In the genomic region with DNA sequence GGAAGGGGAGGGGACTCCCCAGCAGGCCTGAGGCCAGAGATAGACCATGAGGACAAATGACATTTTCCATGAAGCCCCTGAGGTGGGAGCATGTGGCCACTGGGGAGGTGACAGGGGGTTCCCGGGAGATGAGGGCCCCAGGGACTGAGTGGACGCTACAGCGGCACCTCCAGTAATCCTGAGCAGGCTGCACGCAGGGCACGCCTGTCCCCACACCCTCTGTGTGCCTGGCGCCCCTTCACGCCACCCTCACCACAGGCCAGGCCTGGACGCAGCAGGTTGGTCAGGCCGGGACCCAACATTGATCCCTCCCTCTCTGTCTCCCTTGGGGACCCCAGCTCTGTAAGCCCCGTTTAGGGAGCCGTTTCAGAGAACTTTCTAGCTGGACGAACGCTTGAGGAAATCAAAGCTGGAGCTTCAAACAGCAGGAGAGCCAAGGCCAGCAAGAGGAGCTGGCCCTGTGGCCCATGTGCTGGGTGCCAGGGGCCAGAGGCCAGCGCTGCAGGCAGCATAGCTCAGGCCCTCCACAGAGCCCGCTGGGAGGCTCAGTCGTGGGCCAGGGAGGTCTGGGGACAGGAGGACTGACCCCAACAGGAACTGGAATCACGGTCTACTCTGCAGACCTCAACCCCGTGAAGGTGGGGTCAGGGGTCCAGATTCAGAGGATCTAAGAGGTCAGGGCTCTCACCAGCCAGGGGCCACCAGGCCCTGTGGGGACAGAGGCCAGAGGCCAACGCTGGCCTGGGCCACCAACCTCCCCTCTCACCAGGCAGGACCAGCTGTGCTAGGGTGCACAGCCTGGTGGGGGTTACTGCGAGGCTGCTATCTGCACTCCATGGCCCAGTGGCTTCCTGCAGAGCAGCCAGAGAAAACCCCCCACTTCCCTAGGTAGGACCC, we compare ENCODE assay signal across 11 cellular contexts. TPM values are rescaled to one million over a fixed set of nuclear protein-coding genes. Genes with fewer than 3 reads are reported as not detected.
DNase-seq lines count a peak whose midpoint lies in the region; ATAC-seq and TF ChIP-seq lines count a peak whose summit lies in the region.
"Had no signal": no experiment of that assay in that cellular context is flagged by ENCODE, and none has a peak within 500 bp of the region (broad histone marks: within the 10 kb centered on the region; RNA-seq: fewer than 3 reads in every experiment).

No MANE protein-coding gene starts in this region.

- peaks cover 10 to 17% of the 10 kb centered on the region in 2 donors for H3K4me1 ChIP-seq in neuronal stem cell (ENCODE audit: control insufficient read depth in 2 of 2, insufficient read depth in 1 of 2, low read depth in 1 of 2, low read length in 2 of 2)
- H3K4me1 ChIP-seq in uterus: peaks cover 5 to 14% of the 10 kb centered on the region in 2 donors

- H3K4me3 Mint-ChIP-seq in activated naive CD4-positive, alpha-beta T cell treated with anti-CD3 and anti-CD28 coated beads, Interleukin-2, amount 10 ng/mL, durations not matched to agents 7 days and 5 days: no peak overlapping the region
- H3K4me3 Mint-ChIP-seq in activated naive CD8-positive, alpha-beta T cell treated with anti-CD3 and anti-CD28 coated beads, Interleukin-2, amount 50 U/mL, for 24 hours: no peak overlapping the region

- no peak for ATAC-seq in activated naive CD8-positive, alpha-beta T cell treated with anti-CD3 and anti-CD28 coated beads, Interleukin-2, amount 50 U/mL, for 24 hours

- H3K9me3 Mint-ChIP-seq in activated naive CD4-positive, alpha-beta T cell treated with anti-CD3 and anti-CD28 coated beads, Interleukin-2, amount 10 ng/mL, durations not matched to agents 7 days and 5 days: no peaks in the 10 kb centered on the region
- no peaks in the 10 kb centered on the region for H3K9me3 Mint-ChIP-seq in activated naive CD8-positive, alpha-beta T cell treated with anti-CD3 and anti-CD28 coated beads, Interleukin-2, amount 50 U/mL, for 24 hours

- no peak for TF ChIP-seq POLR2A in uterus (IDR thresholded peaks at IDR 0.05)
- no peak for TF ChIP-seq POLR2A in erythroblast (IDR thresholded peaks at IDR 0.05; ENCODE audit: low read length)

- peaks cover 57 to 75% of the 10 kb centered on the region in 2 donors for H3K36me3 ChIP-seq in neuronal stem cell (replicated peaks in 1 of 2; ENCODE audit: control insufficient read depth in 2 of 2, insufficient read depth in 2 of 2, low read length in 2 of 2)
- H3K36me3 ChIP-seq in uterus: no peaks in the 10 kb centered on the region

- no peaks in the 10 kb centered on the region for H3K27me3 Mint-ChIP-seq in activated naive CD4-positive, alpha-beta T cell treated with anti-CD3 and anti-CD28 coated beads, Interleukin-2, amount 10 ng/mL, durations not matched to agents 7 days and 5 days
- no peaks in the 10 kb centered on the region for H3K27me3 Mint-ChIP-seq in activated naive CD8-positive, alpha-beta T cell treated with anti-CD3 and anti-CD28 coated beads, Interleukin-2, amount 50 U/mL, for 24 hours
- H3K27me3 Mint-ChIP-seq: progenitor cell of endocrine pancreas had no signal

- peak overlapping the region; percentile 99 for H3K27ac Mint-ChIP-seq in activated naive CD4-positive, alpha-beta T cell treated with anti-CD3 and anti-CD28 coated beads, Interleukin-2, amount 10 ng/mL, durations not matched to agents 7 days and 5 days
- H3K27ac Mint-ChIP-seq in activated naive CD8-positive, alpha-beta T cell treated with anti-CD3 and anti-CD28 coated beads, Interleukin-2, amount 50 U/mL, for 24 hours: peak overlapping the region; percentile 59
- H3K27ac Mint-ChIP-seq: progenitor cell of endocrine pancreas had no signal

- H3K4me1 Mint-ChIP-seq in activated naive CD4-positive, alpha-beta T cell treated with anti-CD3 and anti-CD28 coated beads, Interleukin-2, amount 10 ng/mL, durations not matched to agents 7 days and 5 days: peaks cover 53% of the 10 kb centered on the region
- H3K4me1 Mint-ChIP-seq in activated naive CD8-positive, alpha-beta T cell treated with anti-CD3 and anti-CD28 coated beads, Interleukin-2, amount 50 U/mL, for 24 hours: peaks cover 42% of the 10 kb centered on the region

- H3K18ac ChIP-seq in neuronal stem cell (ENCODE audit: low read length): no peak overlapping the region

- H2AFZ ChIP-seq in neuronal stem cell (ENCODE audit: low read length): no peak overlapping the region

- no peak overlapping the region for H3K4ac ChIP-seq in neuronal stem cell (ENCODE audit: low read length)

- no peaks in the 10 kb centered on the region for H3K27me3 ChIP-seq in neuronal stem cell (ENCODE audit: control insufficient read depth in 3 of 3, insufficient read depth in 3 of 3, low read depth in 1 of 3, low read length in 3 of 3)
- H3K27me3 ChIP-seq in uterus: no peaks in the 10 kb centered on the region

- H3K27ac ChIP-seq in neuronal stem cell (replicated peaks; ENCODE audit: low read length) (no peak overlapping the region), uterus (peak overlapping the region; percentile 100)

- DNase-seq in activated naive CD4-positive, alpha-beta T cell treated with anti-CD3 and anti-CD28 coated beads, Interleukin-2, amount 10 ng/mL, durations not matched to agents 7 days and 5 days: no peak
- no peak for DNase-seq in activated naive CD4-positive, alpha-beta T cell treated with Interleukin-2 at 50 U/mL for 16 hours
- peak; percentile 7 for DNase-seq in activated naive CD8-positive, alpha-beta T cell treated with anti-CD3 and anti-CD28 coated beads, Interleukin-2, amount 50 U/mL, for 24 hours
- DNase-seq in neuronal stem cell (ENCODE audit: low spot score) (no peak), uterus (no peak), NCI-H748 treated with DMSO at 0.1 percent for 48 hours (lab: John Stamatoyannopoulos, UW) (no peak), erythroblast (lab: John Stamatoyannopoulos, UW) (no peak)
- no peak for DNase-seq in stimulated activated naive CD4-positive, alpha-beta T cell (lab: John Stamatoyannopoulos, UW)
- DNase-seq: MV-4-11 had no signal

- no peak overlapping the region for H2BK5ac ChIP-seq in neuronal stem cell (ENCODE audit: low read length)

- H2BK15ac ChIP-seq in neuronal stem cell (ENCODE audit: low read length): no peak overlapping the region

- intact Hi-C loops in uterus (cut with DNase I; ENCODE audit: low total_unique reads): no loop called here

- H2AK5ac ChIP-seq in neuronal stem cell (ENCODE audit: low read depth, low read length): no peak overlapping the region

- no peak overlapping the region for H4K8ac ChIP-seq in neuronal stem cell (ENCODE audit: low read depth, low read length)

- H2BK120ac ChIP-seq in neuronal stem cell (ENCODE audit: low read depth, low read length): no peak overlapping the region

- H3K79me1 ChIP-seq in neuronal stem cell (ENCODE audit: low read depth, low read length): peaks cover 16% of the 10 kb centered on the region

- no peak overlapping the region for H3K4me2 ChIP-seq in neuronal stem cell (ENCODE audit: insufficient read depth, low read length, poor library complexity, severe bottlenecking)

- no peak overlapping the region for H4K91ac ChIP-seq in neuronal stem cell (ENCODE audit: low read depth, low read length, poor library complexity)

- H2BK12ac ChIP-seq in neuronal stem cell (ENCODE audit: low read length): no peak overlapping the region

- H3K23ac ChIP-seq in neuronal stem cell (ENCODE audit: low read depth, low read length, poor library complexity): no peak overlapping the region

- no CpG with 5 or more reads among the region's 20 CpGs for WGBS in neuronal stem cell (ENCODE audit: extremely low coverage in 2 of 2, insufficient read length in 2 of 2, insufficient replicate concordance in 1 of 2), 2 donors

- H3K4me3 ChIP-seq in neuronal stem cell (ENCODE audit: low read length in 2 of 2): no peak overlapping the region
- no peak overlapping the region for H3K4me3 ChIP-seq in uterus

- peaks cover 50% of the 10 kb centered on the region for H3K36me3 Mint-ChIP-seq in activated naive CD4-positive, alpha-beta T cell treated with anti-CD3 and anti-CD28 coated beads, Interleukin-2, amount 10 ng/mL, durations not matched to agents 7 days and 5 days
- H3K36me3 Mint-ChIP-seq in activated naive CD8-positive, alpha-beta T cell treated with anti-CD3 and anti-CD28 coated beads, Interleukin-2, amount 50 U/mL, for 24 hours (ENCODE audit: low read depth): peaks cover 34% of the 10 kb centered on the region

- no peaks in the 10 kb centered on the region for H3K9me3 ChIP-seq in neuronal stem cell (replicated peaks in 1 of 2; ENCODE audit: control insufficient read depth in 2 of 2, insufficient read depth in 1 of 2, low read depth in 1 of 2, low read length in 2 of 2)
- no peaks in the 10 kb centered on the region for H3K9me3 ChIP-seq in uterus

- no peak for TF ChIP-seq CTCF in uterus (IDR thresholded peaks at IDR 0.05)

- peak overlapping the region; percentile 27 for H3K14ac ChIP-seq in neuronal stem cell (ENCODE audit: low read length)

- peak overlapping the region; percentile 54 for H3K9ac ChIP-seq in neuronal stem cell (ENCODE audit: low read depth, low read length, poor library complexity)

- CTCF ChIA-PET in activated naive CD4-positive, alpha-beta T cell treated with anti-CD3 and anti-CD28 coated beads, Interleukin-2, amount 10 ng/mL, durations not matched to agents 7 days and 5 days (lab: Charles Lee): interaction anchor here (1.4 kb wide), 1 partner anchor 29 kb away, joined by 4 read pairs; no protein-coding TSS in a partner anchor

RNA-seq across cellular contexts. Expression of a gene that starts 14.6 kb away (rescaled TPM):
- polyA plus RNA-seq in neuronal stem cell (2013, experiment 1 of 2): 355 TPM
- polyA plus RNA-seq in neuronal stem cell (2013, experiment 2 of 2): 349 TPM
- total RNA-seq in uterus: 100 to 1,000 TPM in 1 of 4 donors, 10 to 100 TPM in 2, 1 to 10 TPM in 1; 8.8 to 120 (median 64.2) TPM

RNA-seq across cellular contexts. Expression of a gene that starts 26.9 kb away (rescaled TPM):
- polyA plus RNA-seq in neuronal stem cell (2013, experiment 1 of 2): 126 TPM
- polyA plus RNA-seq in neuronal stem cell (2013, experiment 2 of 2): 119 TPM
- total RNA-seq in uterus: 100 to 1,000 TPM; 152 to 386 (median 290) TPM

RNA-seq across cellular contexts. Expression of a gene that starts 32.1 kb away (rescaled TPM):
- 10.5 TPM for polyA plus RNA-seq in neuronal stem cell (2013, experiment 1 of 2)
- polyA plus RNA-seq in neuronal stem cell (2013, experiment 2 of 2): 10.8 TPM
- 10 to 100 TPM; 21.2 to 67.9 (median 38.1) TPM for total RNA-seq in uterus

RNA-seq across cellular contexts. Expression of a gene that starts 34.0 kb away (rescaled TPM):
- polyA plus RNA-seq in neuronal stem cell (2013, experiment 1 of 2): 0.81 TPM
- polyA plus RNA-seq in neuronal stem cell (2013, experiment 2 of 2): 1.1 TPM
- total RNA-seq in uterus: 10 to 100 TPM in 1 of 4 donors, 1 to 10 TPM in 3; 1.0 to 41.1 (median 3.0) TPM
- total RNA-seq: HT1080 had no signal
